In the genomic region with DNA sequence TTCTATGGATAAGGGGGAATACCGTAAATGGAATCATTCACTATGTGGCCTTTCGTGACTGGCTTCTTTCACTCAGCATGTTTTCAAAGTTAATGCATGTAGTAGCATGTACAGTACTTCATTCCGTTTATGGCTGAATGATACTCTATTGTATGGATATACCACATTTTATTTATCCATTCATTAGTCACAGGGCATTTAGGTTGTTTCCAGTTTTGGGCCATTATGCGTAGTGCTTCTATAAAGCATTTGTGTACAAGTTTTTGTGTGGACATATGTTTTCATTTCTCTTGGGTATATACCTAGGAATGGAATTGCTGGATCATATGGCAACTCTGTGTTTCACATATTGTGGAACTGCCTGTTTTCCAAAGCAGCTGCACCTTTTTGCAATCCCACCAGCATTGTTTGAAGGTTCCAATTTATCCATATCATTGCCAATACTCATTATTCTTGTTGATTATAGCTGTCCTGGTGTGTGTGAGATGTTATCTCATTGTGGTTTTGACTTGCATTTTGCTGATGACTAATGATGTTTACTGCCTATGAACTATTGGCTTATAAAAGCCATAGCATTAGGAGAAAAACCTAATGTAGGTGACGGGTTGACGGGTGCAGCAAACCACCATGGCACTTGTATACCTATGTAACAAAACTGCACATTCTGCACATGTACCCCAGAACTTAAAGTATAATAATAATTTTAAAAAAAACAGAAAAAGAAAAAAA, we compare ENCODE assay signal across 12 cellular contexts. TPM values are rescaled to one million over a fixed set of nuclear protein-coding genes. Genes with fewer than 3 reads are reported as not detected.
DNase-seq lines count a peak whose midpoint lies in the region; ATAC-seq and TF ChIP-seq lines count a peak whose summit lies in the region.
"Had no signal": no experiment of that assay in that cellular context is flagged by ENCODE, and none has a peak within 500 bp of the region (broad histone marks: within the 10 kb centered on the region; RNA-seq: fewer than 3 reads in every experiment).

No MANE protein-coding gene starts in this region.

- peak; percentile 78 for ATAC-seq in CD8-positive, alpha-beta T cell
- no peak for ATAC-seq in GM18511 (IDR thresholded peaks at IDR 0.05; ENCODE audit: unreplicated experiment)
- ATAC-seq in HG03025 (IDR thresholded peaks at IDR 0.05; ENCODE audit: low FRiP score, unreplicated experiment): no peak

- intact Hi-C loops in CD8-positive, alpha-beta T cell (cut with DNase I, micrococcal nuclease): loop anchor here in 1 of 2 experiments (2.0 to 5.0 kb wide), 2 partner anchors 14 to 361 kb away; a partner anchor contains a TSS

- peaks cover 13% of the 10 kb centered on the region for H3K36me3 Mint-ChIP-seq in CD8-positive, alpha-beta T cell
- H3K36me3 Mint-ChIP-seq in activated CD4-positive, alpha-beta memory T cell treated with anti-CD3 and anti-CD28 coated beads, Interleukin-2, amount 10 ng/mL, durations not matched to agents 7 days and 5 days (ENCODE audit: low read depth): peaks cover 31% of the 10 kb centered on the region

- no peak overlapping the region for H3K27ac ChIP-seq in CD8-positive, alpha-beta T cell (ENCODE audit: low read depth, low read length)
- H3K27ac ChIP-seq: HL-60, vagina had no signal

- no peak for TF ChIP-seq CTCF in CD8-positive, alpha-beta T cell (IDR thresholded peaks at IDR 0.05)
- no peak for TF ChIP-seq CTCF in fibroblast of the aortic adventitia (IDR thresholded peaks at IDR 0.05; ENCODE audit: insufficient read depth, low read length)

- POLR2A ChIA-PET in CD8-positive, alpha-beta T cell (lab: Charles Lee): interaction anchor here (1.0 to 4.2 kb wide), 3 partner anchors 26 to 45 kb away, joined by 4 to 22 read pairs (median 7); partner anchors contain the start of gene ATF7IP
- POLR2A ChIA-PET in activated CD4-positive, alpha-beta memory T cell treated with anti-CD3 and anti-CD28 coated beads, Interleukin-2, amount 10 ng/mL, durations not matched to agents 7 days and 5 days (lab: Charles Lee): interaction anchor here (1.0 to 4.2 kb wide), 8 partner anchors 9 to 360 kb away, joined by 3 to 26 read pairs (median 12); partner anchors contain the start of gene ATF7IP

- H3K4me3 Mint-ChIP-seq in CD8-positive, alpha-beta T cell: peak overlapping the region; percentile 9
- H3K4me3 Mint-ChIP-seq in activated CD4-positive, alpha-beta memory T cell treated with anti-CD3 and anti-CD28 coated beads, Interleukin-2, amount 10 ng/mL, durations not matched to agents 7 days and 5 days: no peak overlapping the region

- peaks cover 68% of the 10 kb centered on the region for H3K4me1 Mint-ChIP-seq in CD8-positive, alpha-beta T cell (ENCODE audit: low read depth)
- H3K4me1 Mint-ChIP-seq in activated CD4-positive, alpha-beta memory T cell treated with anti-CD3 and anti-CD28 coated beads, Interleukin-2, amount 10 ng/mL, durations not matched to agents 7 days and 5 days: peaks cover 61% of the 10 kb centered on the region

- peaks cover 3% of the 10 kb centered on the region for H3K9me3 Mint-ChIP-seq in CD8-positive, alpha-beta T cell
- peaks cover 2% of the 10 kb centered on the region for H3K9me3 Mint-ChIP-seq in activated CD4-positive, alpha-beta memory T cell treated with anti-CD3 and anti-CD28 coated beads, Interleukin-2, amount 10 ng/mL, durations not matched to agents 7 days and 5 days

- H3K9me3 ChIP-seq in CD8-positive, alpha-beta T cell (ENCODE audit: low read length): no peaks in the 10 kb centered on the region
- H3K9me3 ChIP-seq: vagina had no signal

- H3K4me3 ChIP-seq in CD8-positive, alpha-beta T cell (ENCODE audit: low read depth, low read length): no peak overlapping the region
- H3K4me3 ChIP-seq in fibroblast of the aortic adventitia (ENCODE audit: low read depth, low read length): no peak overlapping the region
- H3K4me3 ChIP-seq: vagina had no signal

- no peaks in the 10 kb centered on the region for H3K27me3 Mint-ChIP-seq in CD8-positive, alpha-beta T cell (ENCODE audit: low read depth)
- no peaks in the 10 kb centered on the region for H3K27me3 Mint-ChIP-seq in activated CD4-positive, alpha-beta memory T cell treated with anti-CD3 and anti-CD28 coated beads, Interleukin-2, amount 10 ng/mL, durations not matched to agents 7 days and 5 days

- CTCF ChIA-PET in CD8-positive, alpha-beta T cell (lab: Charles Lee): interaction anchor here (0.6 to 1.2 kb wide), 2 partner anchors 33 to 173 kb away, joined by 3 read pairs; no protein-coding TSS in a partner anchor
- CTCF ChIA-PET in activated CD4-positive, alpha-beta memory T cell treated with anti-CD3 and anti-CD28 coated beads, Interleukin-2, amount 10 ng/mL, durations not matched to agents 7 days and 5 days (lab: Charles Lee): interaction anchor here (0.9 to 1.7 kb wide), 5 partner anchors 9 to 173 kb away, joined by 3 to 7 read pairs (median 4); partner anchors contain the start of gene ATF7IP

- peak in 3 of 7 experiments; percentile 22 to 50 (median 35) for DNase-seq in CD8-positive, alpha-beta T cell
- DNase-seq in LoVo (ENCODE audit: low spot score) (peak; percentile 65), fibroblast of the aortic adventitia (ENCODE audit: low read depth) (peak; percentile 52), COLO829 (ENCODE audit: low spot score) (no peak), kidney tubule cell (ENCODE audit: low spot score) (no peak)
- DNase-seq in activated CD4-positive, alpha-beta memory T cell treated with anti-CD3 and anti-CD28 coated beads, Interleukin-2, amount 10 ng/mL, durations not matched to agents 7 days and 5 days: peak; percentile 56
- DNase-seq: cerebellar nuclear complex, NCI-H69 had no signal

- peak overlapping the region; percentile 39 for H3K27ac Mint-ChIP-seq in CD8-positive, alpha-beta T cell
- H3K27ac Mint-ChIP-seq in activated CD4-positive, alpha-beta memory T cell treated with anti-CD3 and anti-CD28 coated beads, Interleukin-2, amount 10 ng/mL, durations not matched to agents 7 days and 5 days: peak overlapping the region; percentile 2

- peaks cover 79% of the 10 kb centered on the region for H3K4me1 ChIP-seq in CD8-positive, alpha-beta T cell (ENCODE audit: insufficient read depth, low read length)

- no peaks in the 10 kb centered on the region for H3K27me3 ChIP-seq in CD8-positive, alpha-beta T cell (ENCODE audit: insufficient read depth, low read length)
- H3K27me3 ChIP-seq: vagina had no signal

- H3K36me3 ChIP-seq in CD8-positive, alpha-beta T cell (ENCODE audit: insufficient read depth, low read length): no peaks in the 10 kb centered on the region
- H3K36me3 ChIP-seq: vagina had no signal

RNA-seq across cellular contexts. Expression of gene ATF7IP, which starts 45.5 kb away (rescaled TPM):
- 100 to 1,000 TPM; 125 to 126 TPM for total RNA-seq in CD8-positive, alpha-beta T cell
- total RNA-seq in activated CD4-positive, alpha-beta memory T cell treated with anti-CD3 and anti-CD28 coated beads, Interleukin-2, amount 10 ng/mL, durations not matched to agents 7 days and 5 days: 100 to 1,000 TPM; 129 to 134 TPM
- 48.1 and 164 TPM in 2 replicates for total RNA-seq in fibroblast of the aortic adventitia (ENCODE audit: low replicate concordance)

Comparison
In these comparisons a context has a peak if more than half of its experiments do, and no peak if none do; other contexts are left out.
1. DNase-seq: peak in LoVo (single experiment), activated CD4-positive, alpha-beta memory T cell treated with anti-CD3 and anti-CD28 coated beads, Interleukin-2, amount 10 ng/mL, durations not matched to agents 7 days and 5 days (single experiment) and fibroblast of the aortic adventitia (single experiment); none in COLO829 (single experiment) and kidney tubule cell (single experiment).